ENCODE assay signal across 7 cellular contexts in the genomic region with DNA sequence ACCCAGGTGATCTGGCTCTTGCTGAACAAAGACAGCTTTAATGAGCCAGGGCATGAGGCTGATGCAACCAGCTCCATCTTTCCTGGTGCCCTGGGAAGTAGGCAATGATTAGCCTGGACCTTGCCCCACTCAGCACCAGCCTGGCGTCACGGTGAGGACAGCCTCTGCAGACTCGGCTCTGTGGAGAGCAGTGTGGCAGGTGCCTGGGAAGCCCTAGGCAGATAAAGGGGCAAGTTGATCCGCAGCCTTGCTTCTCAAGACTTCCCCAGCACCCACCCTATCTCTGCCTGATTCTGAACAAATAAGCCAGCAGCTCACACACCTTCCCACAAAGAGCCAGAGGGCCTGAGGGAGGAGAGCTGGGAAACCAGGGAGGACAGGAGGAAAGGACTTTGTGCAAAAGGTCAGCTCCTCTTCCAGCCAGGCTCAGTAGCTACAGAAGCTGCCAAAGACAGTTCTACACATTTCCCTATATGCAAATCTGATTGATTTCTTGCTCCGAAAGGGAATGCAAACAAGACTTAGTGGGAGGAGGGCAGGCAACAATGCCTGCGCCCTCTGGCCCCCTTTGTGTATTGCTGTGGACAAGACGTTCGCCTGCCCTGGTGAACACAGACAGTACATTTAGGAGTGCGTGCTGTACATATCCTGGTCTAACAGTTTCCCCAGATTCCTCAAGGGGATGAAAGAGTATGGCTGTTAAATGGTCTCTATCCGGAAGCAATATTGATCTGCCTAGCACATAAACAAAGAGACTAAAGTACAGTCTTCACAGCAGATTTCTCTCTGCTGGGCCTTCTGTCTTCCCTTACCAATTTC.
DNase-seq lines count a peak whose midpoint lies in the region; ATAC-seq lines count a peak whose summit lies in the region.

No MANE protein-coding gene starts in this region.

- H3K4me3 ChIP-seq in HUES64 (ENCODE audit: low read length) (no peak overlapping the region), stomach smooth muscle (ENCODE audit: low read length in 2 of 2) (no peak overlapping the region)

- peaks cover 20% of the 10 kb centered on the region for H3K4me1 Mint-ChIP-seq in T-helper 17 cell

- intact Hi-C loops in left colon (cut with DNase I, micrococcal nuclease): no loop called here

- DNase-seq in T-helper 17 cell (no peak), left colon (peak; percentile 82 to 88), activated T-cell treated with anti-CD3 and anti-CD28 coated beads for 4 hours (no peak), mesenteric fat pad (ENCODE audit: low spot score) (no peak)

- no peaks in the 10 kb centered on the region for H3K27me3 ChIP-seq in HUES64 (ENCODE audit: insufficient read depth, low read length)
- H3K27me3 ChIP-seq in stomach smooth muscle (ENCODE audit: control insufficient read depth in 1 of 2, insufficient read depth in 2 of 2, low read length in 2 of 2): no peaks in the 10 kb centered on the region

- H3K27ac Mint-ChIP-seq in T-helper 17 cell: peak overlapping the region; percentile 32

- H3K9ac ChIP-seq in HUES64 (ENCODE audit: low read depth, low read length) (peak overlapping the region; percentile 15; the same call in 1 of the 2 replicates), stomach smooth muscle (ENCODE audit: low read length in 2 of 2) (peak overlapping the region in 1 of 2 donors; percentile 5)

- peak overlapping the region; percentile 76 for H3K27ac ChIP-seq in HUES64 (ENCODE audit: low read depth, low read length)
- H3K27ac ChIP-seq in stomach smooth muscle (ENCODE audit: low read length): peak overlapping the region; percentile 6

- no peak overlapping the region for H3K4me3 Mint-ChIP-seq in T-helper 17 cell

- ATAC-seq in T-helper 17 cell (no peak), left colon (peak; percentile 83), GM18511 (IDR thresholded peaks at IDR 0.05; ENCODE audit: unreplicated experiment) (no peak)

- H3K9me3 ChIP-seq in HUES64 (ENCODE audit: insufficient read depth, low read depth, low read length) (no peaks in the 10 kb centered on the region), T-helper 17 cell (ENCODE audit: control insufficient read depth, low read length, poor library complexity, severe bottlenecking) (no peaks in the 10 kb centered on the region), stomach smooth muscle (ENCODE audit: control insufficient read depth in 2 of 2, low read length in 2 of 2) (no peaks in the 10 kb centered on the region)

- 77% methylated on average over 10 of the region's 10 CpGs for WGBS in HUES64

- peaks cover 6% of the 10 kb centered on the region for H3K27me3 Mint-ChIP-seq in T-helper 17 cell

- H3K4me1 ChIP-seq in HUES64 (ENCODE audit: insufficient read depth, low read length) (peaks cover 54% of the 10 kb centered on the region), stomach smooth muscle (ENCODE audit: control insufficient read depth, insufficient read depth, low read length) (peaks cover 22% of the 10 kb centered on the region)

- no peaks in the 10 kb centered on the region for H3K36me3 Mint-ChIP-seq in T-helper 17 cell (ENCODE audit: low read depth)

- H3K36me3 ChIP-seq in HUES64 (ENCODE audit: insufficient read depth, low read length): no peaks in the 10 kb centered on the region
- H3K36me3 ChIP-seq in stomach smooth muscle (ENCODE audit: control insufficient read depth in 2 of 2, insufficient read depth in 2 of 2, low read length in 2 of 2): no peaks in the 10 kb centered on the region

Comparison
In these comparisons a context has a peak if more than half of its experiments do, and no peak if none do; other contexts are left out.
1. DNase-seq: peak in left colon (2 of 2); none in T-helper 17 cell (0 of 3), activated T-cell treated with anti-CD3 and anti-CD28 coated beads for 4 hours (single experiment) and mesenteric fat pad (single experiment).